1 cellular context compared by ENCODE assay signal in the genomic region with DNA sequence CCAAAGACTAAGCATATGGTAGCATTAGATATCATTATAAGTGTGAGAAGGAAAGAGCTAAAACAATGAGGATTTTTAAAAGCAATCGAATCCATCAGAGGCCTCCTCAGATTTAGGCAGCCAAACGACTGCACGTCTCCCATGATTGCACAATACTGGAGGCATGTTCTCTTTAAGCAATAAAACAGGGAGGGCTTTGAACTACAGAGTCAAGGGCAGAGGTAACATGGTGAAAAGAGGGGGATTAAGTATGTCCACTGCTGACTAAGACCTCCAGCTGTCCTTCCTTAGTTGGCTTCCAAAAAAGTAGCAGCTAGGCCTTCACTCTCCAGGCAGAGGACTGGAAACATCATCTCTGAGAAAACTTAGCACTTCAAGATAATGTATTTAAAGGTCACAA.
TF ChIP-seq lines count a peak whose summit lies in the region.

No MANE protein-coding gene starts in this region.

TF ChIP-seq in K562, 482 proteins besides CTCF, POLR2A, EP300 and RAD21:
- TF ChIP-seq ETS2 (tag; IDR thresholded peaks at IDR 0.05; ENCODE audit: borderline replicate concordance, poor library complexity, severe bottlenecking): no peak
- TF ChIP-seq CEBPB (tag; IDR thresholded peaks at IDR 0.05): peak; percentile 19; the same call in 1 of the 2 replicates
- no peak for TF ChIP-seq ZNF143 (CRISPR knock-in tag; IDR thresholded peaks at IDR 0.05)
- no peak for TF ChIP-seq CEBPG (CRISPR knock-in tag; IDR thresholded peaks at IDR 0.05)
- TF ChIP-seq CEBPG (tag; conservative IDR thresholded peaks at IDR 0.05 in 1 of 2, IDR thresholded peaks at IDR 0.05 in 1 of 2): peak in 1 of 2 experiments; percentile 54; a peak in 1 of 4 replicates
- TF ChIP-seq NR3C1 (CRISPR knock-in tag; IDR thresholded peaks at IDR 0.05): no peak
- TF ChIP-seq NFRKB (IDR thresholded peaks at IDR 0.05; ENCODE audit: low read depth): no peak
- no peak for TF ChIP-seq EP400 (IDR thresholded peaks at IDR 0.05)
